17 cellular contexts compared by ENCODE assay signal in the genomic region with DNA sequence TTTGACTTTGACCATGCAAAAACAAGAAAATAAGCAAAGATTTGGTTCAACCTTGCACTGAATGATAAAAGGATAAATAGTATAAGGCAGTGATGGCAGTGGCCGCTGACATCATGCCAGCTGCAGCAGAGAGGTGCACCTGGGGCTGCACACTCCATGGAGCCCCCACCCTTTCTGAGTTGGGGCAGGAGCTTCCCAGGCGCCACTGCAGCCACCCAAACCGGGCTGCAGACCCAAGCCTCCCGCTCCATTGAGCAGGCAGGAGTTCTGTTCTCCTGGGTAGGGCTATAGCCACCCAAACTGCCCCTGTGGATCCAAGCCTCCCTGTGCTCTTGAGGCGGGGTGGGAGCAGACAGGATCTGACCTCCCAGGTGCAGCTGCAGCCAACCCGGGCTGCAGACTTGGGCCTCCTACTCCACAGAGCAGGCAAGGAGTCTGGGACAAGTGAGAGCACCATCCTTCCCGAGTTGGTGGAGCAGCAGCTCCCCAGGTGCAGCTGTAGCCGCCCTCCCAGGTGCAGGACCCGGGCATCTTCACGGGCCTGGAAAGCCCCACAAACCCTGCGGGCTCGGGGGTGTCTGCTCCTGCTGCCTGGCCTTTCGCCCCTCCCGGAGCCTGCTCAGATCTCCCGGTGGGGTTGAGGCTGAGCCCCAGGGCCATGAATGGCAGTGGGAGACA.
DNase-seq lines count a peak whose midpoint lies in the region; ATAC-seq and TF ChIP-seq lines count a peak whose summit lies in the region.
"Had no signal": no experiment of that assay in that cellular context is flagged by ENCODE, and none has a peak within 500 bp of the region (broad histone marks: within the 10 kb centered on the region; RNA-seq: fewer than 3 reads in every experiment).

No MANE protein-coding gene starts in this region.

- peaks cover 7% of the 10 kb centered on the region for H3K36me3 Mint-ChIP-seq in WTC11

- H3K9me3 Mint-ChIP-seq in WTC11, result peaks cover 23% of the 10 kb centered on the region

- H3F3A ChIP-seq in MM.1S (ENCODE audit: insufficient read depth, low read length), result no peaks in the 10 kb centered on the region

- no peak overlapping the region for H2AFZ ChIP-seq in MM.1S (ENCODE audit: low read length)
- H2AFZ ChIP-seq: PC-9 had no signal

- H3K9me2 ChIP-seq in MM.1S (replicated peaks; ENCODE audit: insufficient read depth, low read length), result no peaks in the 10 kb centered on the region

- POLR2A ChIA-PET in WTC11 (lab: Charles Lee), result no interaction called here

- H3K79me2 ChIP-seq in MM.1S (ENCODE audit: low read length), result no peaks in the 10 kb centered on the region

- H3K4me1 ChIP-seq in mucosa of descending colon (ENCODE audit: low read depth), result no peaks in the 10 kb centered on the region
- H3K4me1 ChIP-seq in upper lobe of right lung, result no peaks in the 10 kb centered on the region
- H3K4me1 ChIP-seq in MM.1S (ENCODE audit: low read length), result no peaks in the 10 kb centered on the region

- CTCF ChIA-PET in WTC11 (lab: Charles Lee), result no interaction called here

- no peaks in the 10 kb centered on the region for H3K27me3 Mint-ChIP-seq in WTC11 (ENCODE audit: low read depth)
- H3K27me3 Mint-ChIP-seq: CD4-positive, alpha-beta T cell had no signal

- peaks cover 6% of the 10 kb centered on the region; the same call in 1 of the 2 replicates for H3K4me1 Mint-ChIP-seq in WTC11

- H3K9me3 ChIP-seq in mucosa of descending colon (peaks cover 4% of the 10 kb centered on the region), upper lobe of right lung (peaks cover 4% of the 10 kb centered on the region), MM.1S (replicated peaks; ENCODE audit: insufficient read depth, low read length) (no peaks in the 10 kb centered on the region)
- H3K9me3 ChIP-seq: BE2C had no signal

- H3K27ac ChIP-seq in upper lobe of right lung, result no peak overlapping the region
- no peak overlapping the region for H3K27ac ChIP-seq in MM.1S (ENCODE audit: low read length)
- H3K27ac ChIP-seq: PC-9 had no signal

- no peak overlapping the region for H3K4me2 ChIP-seq in MM.1S (ENCODE audit: low read depth, low read length)
- H3K4me2 ChIP-seq: PC-9 had no signal

- H4K20me1 ChIP-seq in MM.1S (ENCODE audit: insufficient read depth, low read length), result no peaks in the 10 kb centered on the region

- DNase-seq in NCI-H146 (lab: John Stamatoyannopoulos, UW), result peak; percentile 43
- DNase-seq in NCI-H146 treated with DMSO at 0.1 percent for 48 hours (lab: John Stamatoyannopoulos, UW; ENCODE audit: unreplicated experiment), result no peak
- no peak for DNase-seq in WTC11 (ENCODE audit: low spot score)
- DNase-seq in mucosa of descending colon, result peak in 2 of 3 donors; percentile 9 to 41
- peak; percentile 26 for DNase-seq in upper lobe of right lung
- no peak for DNase-seq in MM.1S
- DNase-seq in nucleus accumbens (lab: John Stamatoyannopoulos, UW), result no peak
- DNase-seq: 8988T; BE2C; CD4-positive, alpha-beta T cell; GF-D8; KBM-7; NCI-H1417 treated with DMSO at 0.1 percent for 48 hours; NCI-H2081; NCI-H82 had no signal

- H3K4me3 ChIP-seq in mucosa of descending colon (no peak overlapping the region), upper lobe of right lung (no peak overlapping the region), MM.1S (ENCODE audit: low read length) (no peak overlapping the region)
- H3K4me3 ChIP-seq: PC-9 had no signal

- no peak for TF ChIP-seq CTCF in WTC11 (IDR thresholded peaks at IDR 0.05)
- TF ChIP-seq CTCF in mucosa of descending colon (IDR thresholded peaks at IDR 0.05), result no peak
- no peak for TF ChIP-seq CTCF in upper lobe of right lung (IDR thresholded peaks at IDR 0.05)
- no peak for TF ChIP-seq CTCF in MM.1S (IDR thresholded peaks at IDR 0.05; ENCODE audit: low read length)

- intact Hi-C loops in mucosa of descending colon (cut with DNase I, micrococcal nuclease) (no loop called here), upper lobe of right lung (cut with DNase I) (no loop called here)

- no peaks in the 10 kb centered on the region for H3K27me3 ChIP-seq in upper lobe of right lung
- H3K27me3 ChIP-seq in MM.1S (replicated peaks; ENCODE audit: insufficient read depth, low read length), result no peaks in the 10 kb centered on the region
- H3K27me3 ChIP-seq: BE2C had no signal

- H3K36me3 ChIP-seq in mucosa of descending colon (ENCODE audit: low read depth) (no peaks in the 10 kb centered on the region), upper lobe of right lung (no peaks in the 10 kb centered on the region), MM.1S (replicated peaks; ENCODE audit: insufficient read depth, low read length) (no peaks in the 10 kb centered on the region)
- H3K36me3 ChIP-seq: BE2C had no signal

- no peak overlapping the region for H3K4me3 Mint-ChIP-seq in WTC11
- H3K4me3 Mint-ChIP-seq: CD4-positive, alpha-beta T cell had no signal

- peak; percentile 36 for ATAC-seq in WTC11
- ATAC-seq in mucosa of descending colon, result no peak
- ATAC-seq in upper lobe of right lung, result peak; percentile 31
- no peak for ATAC-seq in GM19395 (IDR thresholded peaks at IDR 0.05; ENCODE audit: unreplicated experiment)

- H3K27ac Mint-ChIP-seq in WTC11, result no peak overlapping the region
- H3K27ac Mint-ChIP-seq: CD4-positive, alpha-beta T cell had no signal

- H3K9ac ChIP-seq in MM.1S (ENCODE audit: low read length), result no peak overlapping the region

TF ChIP-seq in WTC11, 78 proteins besides CTCF, POLR2A, EP300 and RAD21:
- TF ChIP-seq, protein P1, sequence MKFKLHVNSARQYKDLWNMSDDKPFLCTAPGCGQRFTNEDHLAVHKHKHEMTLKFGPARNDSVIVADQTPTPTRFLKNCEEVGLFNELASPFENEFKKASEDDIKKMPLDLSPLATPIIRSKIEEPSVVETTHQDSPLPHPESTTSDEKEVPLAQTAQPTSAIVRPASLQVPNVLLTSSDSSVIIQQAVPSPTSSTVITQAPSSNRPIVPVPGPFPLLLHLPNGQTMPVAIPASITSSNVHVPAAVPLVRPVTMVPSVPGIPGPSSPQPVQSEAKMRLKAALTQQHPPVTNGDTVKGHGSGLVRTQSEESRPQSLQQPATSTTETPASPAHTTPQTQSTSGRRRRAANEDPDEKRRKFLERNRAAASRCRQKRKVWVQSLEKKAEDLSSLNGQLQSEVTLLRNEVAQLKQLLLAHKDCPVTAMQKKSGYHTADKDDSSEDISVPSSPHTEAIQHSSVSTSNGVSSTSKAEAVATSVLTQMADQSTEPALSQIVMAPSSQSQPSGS (CRISPR knock-in tag; IDR thresholded peaks at IDR 0.05; ENCODE audit: borderline replicate concordance, low read depth), result no peak
- no peak for TF ChIP-seq ETV6 (CRISPR knock-in tag; IDR thresholded peaks at IDR 0.05)
- TF ChIP-seq SP1 (CRISPR knock-in tag; conservative IDR thresholded peaks at IDR 0.05), result no peak
- TF ChIP-seq ZNF138 (CRISPR knock-in tag; conservative IDR thresholded peaks at IDR 0.05), result no peak
- TF ChIP-seq, protein P2, sequence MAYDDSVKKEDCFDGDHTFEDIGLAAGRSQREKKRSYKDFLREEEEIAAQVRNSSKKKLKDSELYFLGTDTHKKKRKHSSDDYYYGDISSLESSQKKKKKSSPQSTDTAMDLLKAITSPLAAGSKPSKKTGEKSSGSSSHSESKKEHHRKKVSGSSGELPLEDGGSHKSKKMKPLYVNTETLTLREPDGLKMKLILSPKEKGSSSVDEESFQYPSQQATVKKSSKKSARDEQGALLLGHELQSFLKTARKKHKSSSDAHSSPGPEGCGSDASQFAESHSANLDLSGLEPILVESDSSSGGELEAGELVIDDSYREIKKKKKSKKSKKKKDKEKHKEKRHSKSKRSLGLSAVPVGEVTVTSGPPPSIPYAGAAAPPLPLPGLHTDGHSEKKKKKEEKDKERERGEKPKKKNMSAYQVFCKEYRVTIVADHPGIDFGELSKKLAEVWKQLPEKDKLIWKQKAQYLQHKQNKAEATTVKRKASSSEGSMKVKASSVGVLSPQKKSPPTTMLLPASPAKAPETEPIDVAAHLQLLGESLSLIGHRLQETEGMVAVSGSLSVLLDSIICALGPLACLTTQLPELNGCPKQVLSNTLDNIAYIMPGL (CRISPR knock-in tag; IDR thresholded peaks at IDR 0.05), result no peak
- no peak for TF ChIP-seq ZNF219 (CRISPR knock-in tag; IDR thresholded peaks at IDR 0.05; ENCODE audit: borderline replicate concordance)
- no peak for TF ChIP-seq CREB1 (CRISPR knock-in tag; IDR thresholded peaks at IDR 0.05)
- TF ChIP-seq ZNF317 (CRISPR knock-in tag; IDR thresholded peaks at IDR 0.05; ENCODE audit: borderline replicate concordance, low read depth), result no peak
- TF ChIP-seq GTF2I (CRISPR knock-in tag; conservative IDR thresholded peaks at IDR 0.05), result no peak
- TF ChIP-seq NFATC4 (CRISPR knock-in tag; IDR thresholded peaks at IDR 0.05), result no peak
TF ChIP-seq in WTC11: peak in this region for 0.

Comparison
In these comparisons a context has a peak if more than half of its experiments do, and no peak if none do; other contexts are left out.
1. DNase-seq: peak in NCI-H146 (single experiment), mucosa of descending colon (2 of 3) and upper lobe of right lung (single experiment); none in NCI-H146 treated with DMSO at 0.1 percent for 48 hours (single experiment), WTC11 (single experiment), MM.1S (single experiment) and nucleus accumbens (0 of 56).
2. ATAC-seq: peak in WTC11 (single experiment) and upper lobe of right lung (single experiment); none in mucosa of descending colon (single experiment) and GM19395 (single experiment).